10 cellular contexts compared by ENCODE assay signal in genomic region chr12:5872745-5873144, GRCh38.
DNase-seq lines count a peak whose midpoint lies in the region; ATAC-seq and TF ChIP-seq lines count a peak whose summit lies in the region.
"Had no signal": no experiment of that assay in that cellular context is flagged by ENCODE, and none has a peak within 500 bp of the region (broad histone marks: within the 10 kb centered on the region; RNA-seq: fewer than 3 reads in every experiment).

No MANE protein-coding gene starts in this region.

- no peak overlapping the region for H3K4me2 ChIP-seq in OCI-LY1 (ENCODE audit: low read length)

- DNase-seq in A673 (ENCODE audit: low spot score) (peak; percentile 7), GM12865 (ENCODE audit: low read depth) (peak; percentile 4), fibroblast of villous mesenchyme (ENCODE audit: low read depth) (peak; percentile 3), GM19238 (ENCODE audit: insufficient read length, low spot score) (no peak), tibial nerve (ENCODE audit: low spot score in 2 of 2) (no peak)
- DNase-seq: NCI-H1092 treated with DMSO at 0.1 percent for 48 hours had no signal

- CTCF ChIA-PET in A673 (lab: Charles Lee) = no interaction called here

- no peaks in the 10 kb centered on the region for H4K20me1 ChIP-seq in OCI-LY1 (ENCODE audit: insufficient read depth, low read length)

- POLR2A ChIA-PET in A673 (lab: Charles Lee; ENCODE audit: low non-redundant PET) = no interaction called here

- TF ChIP-seq EP300 in tibial nerve (IDR thresholded peaks at IDR 0.05) = no peak

- intact Hi-C loops in A673 (cut with micrococcal nuclease; ENCODE audit: unreplicated experiment) = no loop called here

- no peak overlapping the region for H2AFZ ChIP-seq in OCI-LY1 (ENCODE audit: low read length)

- H3K4me1 ChIP-seq in A673 (ENCODE audit: insufficient read depth, low read length, poor library complexity, severe bottlenecking) = no peaks in the 10 kb centered on the region
- no peaks in the 10 kb centered on the region for H3K4me1 ChIP-seq in OCI-LY1 (ENCODE audit: insufficient read depth, low read length, severe bottlenecking)
- no peaks in the 10 kb centered on the region for H3K4me1 ChIP-seq in tibial nerve

- H3K27ac ChIP-seq in A673 (ENCODE audit: low read depth, low read length, poor library complexity, severe bottlenecking) (no peak overlapping the region), OCI-LY1 (ENCODE audit: low read depth, low read length, poor library complexity, severe bottlenecking) (no peak overlapping the region), tibial nerve (no peak overlapping the region)
- H3K27ac ChIP-seq: neutrophil had no signal

- WGBS in tibial nerve, 2 donors = 63 to 76% methylated on average over 4 of the region's 4 CpGs

- peak; percentile 37 for TF ChIP-seq CTCF in A673 (conservative IDR thresholded peaks at IDR 0.05; ENCODE audit: low read depth, low read length)
- TF ChIP-seq CTCF in GM12865 (IDR thresholded peaks at IDR 0.05; ENCODE audit: insufficient read depth, low read depth, low read length, missing control alignments) = no peak
- peak; percentile 30; the same call in 1 of the 2 replicates for TF ChIP-seq CTCF in OCI-LY1 (IDR thresholded peaks at IDR 0.05; ENCODE audit: low read length)
- peak; percentile 28 for TF ChIP-seq CTCF in fibroblast of villous mesenchyme (IDR thresholded peaks at IDR 0.05; ENCODE audit: insufficient read depth, low read depth, low read length)
- TF ChIP-seq CTCF in tibial nerve (IDR thresholded peaks at IDR 0.05) = no peak

- no peaks in the 10 kb centered on the region for H3K9me2 ChIP-seq in OCI-LY1 (ENCODE audit: low read depth, low read length)

- TF ChIP-seq POLR2A in tibial nerve (IDR thresholded peaks at IDR 0.05) = no peak

- BruUV-seq in A673 (replicated peaks; lab: Mats Ljungman, UMichigan) = no TSS peak

- no peak overlapping the region for H3K4me3 ChIP-seq in A673 (ENCODE audit: low read depth, low read length, poor library complexity, severe bottlenecking)
- H3K4me3 ChIP-seq in GM12865 (ENCODE audit: low read depth, low read length) = no peak overlapping the region
- H3K4me3 ChIP-seq in OCI-LY1 (ENCODE audit: low read depth, low read length, poor library complexity, severe bottlenecking) = no peak overlapping the region
- no peak overlapping the region for H3K4me3 ChIP-seq in fibroblast of villous mesenchyme (ENCODE audit: low read depth, low read length)
- no peak overlapping the region for H3K4me3 ChIP-seq in tibial nerve

- H3K79me2 ChIP-seq in OCI-LY1 (ENCODE audit: insufficient read depth, low read length) = no peaks in the 10 kb centered on the region

- H3K27me3 ChIP-seq in A673 (replicated peaks; ENCODE audit: insufficient read depth, low read depth, low read length, poor library complexity) (peaks cover 9% of the 10 kb centered on the region), OCI-LY1 (ENCODE audit: insufficient read depth, low read length) (no peaks in the 10 kb centered on the region), tibial nerve (no peaks in the 10 kb centered on the region)
- H3K27me3 ChIP-seq: neutrophil had no signal

- ATAC-seq in GM21526 (IDR thresholded peaks at IDR 0.05; ENCODE audit: low FRiP score, unreplicated experiment) = no peak
- no peak for ATAC-seq in GM19324 (IDR thresholded peaks at IDR 0.05; ENCODE audit: low FRiP score, unreplicated experiment)

- no peaks in the 10 kb centered on the region for H3F3A ChIP-seq in OCI-LY1 (ENCODE audit: insufficient read depth, low read length)

- H3K9ac ChIP-seq in OCI-LY1 (ENCODE audit: low read length) = no peak overlapping the region

- H3K9me3 ChIP-seq in A673 (ENCODE audit: low read depth, low read length, poor library complexity, severe bottlenecking) (no peaks in the 10 kb centered on the region), OCI-LY1 (ENCODE audit: low read length) (no peaks in the 10 kb centered on the region), tibial nerve (no peaks in the 10 kb centered on the region)
- H3K9me3 ChIP-seq: neutrophil had no signal

- no peaks in the 10 kb centered on the region for H3K36me3 ChIP-seq in A673 (ENCODE audit: insufficient read depth, low read length, poor library complexity, severe bottlenecking)
- no peaks in the 10 kb centered on the region for H3K36me3 ChIP-seq in OCI-LY1 (ENCODE audit: insufficient read depth, low read length)
- no peaks in the 10 kb centered on the region for H3K36me3 ChIP-seq in tibial nerve
- H3K36me3 ChIP-seq: neutrophil had no signal

Comparison
In these comparisons a context has a peak if more than half of its experiments do, and no peak if none do; other contexts are left out.
1. DNase-seq: peak in A673 (single experiment), GM12865 (single experiment) and fibroblast of villous mesenchyme (single experiment); none in GM19238 (single experiment) and tibial nerve (0 of 2).
2. CTCF ChIP-seq: peak in A673 (single experiment), OCI-LY1 (single experiment) and fibroblast of villous mesenchyme (single experiment); none in GM12865 (single experiment) and tibial nerve (0 of 5).